In genomic region chr14:54420478-54421116, GRCh38 we compare ENCODE assay signal across 8 cellular contexts. TPM values are rescaled to one million over a fixed set of nuclear protein-coding genes. Genes with fewer than 3 reads are reported as not detected.
DNase-seq lines count a peak whose midpoint lies in the region; ATAC-seq, FAIRE-seq and TF ChIP-seq lines count a peak whose summit lies in the region.

No MANE protein-coding gene starts in this region.

- H3K36me3 Mint-ChIP-seq in Caco-2 (ENCODE audit: insufficient read depth, unreplicated experiment) (peaks cover 39% of the 10 kb centered on the region), progenitor cell of endocrine pancreas (ENCODE audit: insufficient read depth) (peaks cover 3% of the 10 kb centered on the region)

- no peaks in the 10 kb centered on the region for H3K9me3 Mint-ChIP-seq in Caco-2 (ENCODE audit: unreplicated experiment)
- H3K9me3 Mint-ChIP-seq in progenitor cell of endocrine pancreas (ENCODE audit: low read depth) = no peaks in the 10 kb centered on the region

- peak; percentile 57 for FAIRE-seq in H54 (lab: Jason Lieb, UNC)

- CTCF ChIA-PET in Caco-2 (lab: Charles Lee) = interaction anchor here (0.5 to 1.9 kb wide), 19 partner anchors 12 to 474 kb away, joined by 3 to 74 read pairs (median 4); partner anchors contain the start of genes CDKN3, CGRRF1 and GMFB

- peak; percentile 87 for ATAC-seq in SK-N-SH treated with all-trans-retinoic acid at 6 μM for 48 hours

- POLR2A ChIA-PET in Caco-2 (lab: Charles Lee) = interaction anchor here (1.0 kb wide), 1 partner anchor 54 kb away, joined by 4 read pairs; no protein-coding TSS in a partner anchor

- BruUV-seq in Caco-2 (replicated peaks; lab: Mats Ljungman, UMichigan) = no TSS peak

- intact Hi-C loops in Caco-2 (cut with micrococcal nuclease; ENCODE audit: unreplicated experiment) = loop anchor here (1.0 kb wide), 2 partner anchors 24 to 54 kb away; no protein-coding TSS in a partner anchor

- DNase-seq in Caco-2 (peak; percentile 59 to 66), H54 (ENCODE audit: insufficient read length, low spot score) (no peak), fibroblast of pulmonary artery (ENCODE audit: low read depth) (peak; percentile 69), progenitor cell of endocrine pancreas (ENCODE audit: low spot score, unreplicated experiment) (no peak), DMS114 treated with DMSO at 0.1 percent for 48 hours (lab: John Stamatoyannopoulos, UW; ENCODE audit: unreplicated experiment) (no peak), DMS153 treated with DMSO at 0.1 percent for 48 hours (lab: John Stamatoyannopoulos, UW; ENCODE audit: unreplicated experiment) (no peak), ureter (ENCODE audit: low spot score) (no peak)

- H3K4me3 ChIP-seq in Caco-2 (ENCODE audit: low read depth, low read length) = no peak overlapping the region
- H3K4me3 ChIP-seq in fibroblast of pulmonary artery (replicated peaks; ENCODE audit: low read depth, low read length) = no peak overlapping the region

- H3K36me3 ChIP-seq in Caco-2 (ENCODE audit: control insufficient read depth, insufficient read depth, low read length) = no peaks in the 10 kb centered on the region; the same call in 1 of the 2 replicates

- no peaks in the 10 kb centered on the region for H3K27me3 ChIP-seq in Caco-2 (replicated peaks; ENCODE audit: control insufficient read depth, insufficient read depth, low read length)

- no peak for TF ChIP-seq POLR2A in H54 (IDR thresholded peaks at IDR 0.05; ENCODE audit: low read depth, low read length)

- no peaks in the 10 kb centered on the region for H3K9me3 ChIP-seq in Caco-2

- no peaks in the 10 kb centered on the region for H3K27me3 Mint-ChIP-seq in Caco-2 (ENCODE audit: insufficient read depth, unreplicated experiment)
- no peaks in the 10 kb centered on the region for H3K27me3 Mint-ChIP-seq in progenitor cell of endocrine pancreas

- H3K4me1 Mint-ChIP-seq in Caco-2 (ENCODE audit: low read depth, unreplicated experiment) (peaks cover 9% of the 10 kb centered on the region), progenitor cell of endocrine pancreas (ENCODE audit: low read depth) (peaks cover 14% of the 10 kb centered on the region)

- H3K4me1 ChIP-seq in Caco-2 = no peaks in the 10 kb centered on the region

- TF ChIP-seq CTCF in Caco-2 (IDR thresholded peaks at IDR 0.05; ENCODE audit: insufficient read depth in 1 of 2, low read depth in 1 of 2, low read length in 1 of 2, severe bottlenecking in 1 of 2, unreplicated experiment in 1 of 2) = peak; percentile 48 to 67
- TF ChIP-seq CTCF in fibroblast of pulmonary artery (IDR thresholded peaks at IDR 0.05; ENCODE audit: low read length, missing control alignments) = peak; percentile 77
- TF ChIP-seq CTCF in progenitor cell of endocrine pancreas (IDR thresholded peaks at IDR 0.05; ENCODE audit: unreplicated experiment) = peak; percentile 59

- H3K27ac Mint-ChIP-seq in Caco-2 (ENCODE audit: unreplicated experiment) (no peak overlapping the region), progenitor cell of endocrine pancreas (peak overlapping the region; percentile 19)

- H3K4me3 Mint-ChIP-seq in Caco-2 (ENCODE audit: unreplicated experiment) (no peak overlapping the region), progenitor cell of endocrine pancreas (ENCODE audit: low read depth) (no peak overlapping the region)

TF ChIP-seq in SK-N-SH treated with all-trans-retinoic acid at 6 μM for 48 hours, 23 proteins besides CTCF, POLR2A, EP300 and RAD21:
- TF ChIP-seq ZFP3 (CRISPR knock-in tag; IDR thresholded peaks at IDR 0.05) = no peak
- no peak for TF ChIP-seq CSRNP3 (CRISPR knock-in tag; IDR thresholded peaks at IDR 0.05)
- TF ChIP-seq BACH2 (CRISPR knock-in tag; IDR thresholded peaks at IDR 0.05; ENCODE audit: borderline replicate concordance) = no peak
- no peak for TF ChIP-seq ISL1 (CRISPR knock-in tag; IDR thresholded peaks at IDR 0.05)
- TF ChIP-seq ESRRG (CRISPR knock-in tag; IDR thresholded peaks at IDR 0.05) = no peak
- TF ChIP-seq ZNF565 (CRISPR knock-in tag; conservative IDR thresholded peaks at IDR 0.05; ENCODE audit: low read depth) = no peak
- no peak for TF ChIP-seq RARB (CRISPR knock-in tag; IDR thresholded peaks at IDR 0.05)

RNA-seq across cellular contexts. Expression of gene CNIH1, which starts 20.6 kb away (rescaled TPM):
- total RNA-seq in Caco-2 (2022) (159 and 164 TPM in 2 replicates), progenitor cell of endocrine pancreas (106 and 111 TPM in 2 replicates), ureter (92.9 TPM)

RNA-seq across cellular contexts. Expression of gene CDKN3, which starts 23.8 kb away (rescaled TPM):
- total RNA-seq in Caco-2 (2022) (64.9 and 83.0 TPM in 2 replicates), progenitor cell of endocrine pancreas (20.2 and 20.5 TPM in 2 replicates), ureter (2.4 TPM)

Comparison
In these comparisons a context has a peak if more than half of its experiments do, and no peak if none do; other contexts are left out.
1. DNase-seq: peak in Caco-2 (2 of 2) and fibroblast of pulmonary artery (single experiment); none in H54 (single experiment), progenitor cell of endocrine pancreas (single experiment), DMS114 treated with DMSO at 0.1 percent for 48 hours (single experiment), DMS153 treated with DMSO at 0.1 percent for 48 hours (single experiment) and ureter (single experiment).
2. Peak in every context shown above with its lines, with median percentiles within 50 percentile points of each other: CTCF ChIP-seq.